ENCODE assay signal across 24 cellular contexts in the genomic region with DNA sequence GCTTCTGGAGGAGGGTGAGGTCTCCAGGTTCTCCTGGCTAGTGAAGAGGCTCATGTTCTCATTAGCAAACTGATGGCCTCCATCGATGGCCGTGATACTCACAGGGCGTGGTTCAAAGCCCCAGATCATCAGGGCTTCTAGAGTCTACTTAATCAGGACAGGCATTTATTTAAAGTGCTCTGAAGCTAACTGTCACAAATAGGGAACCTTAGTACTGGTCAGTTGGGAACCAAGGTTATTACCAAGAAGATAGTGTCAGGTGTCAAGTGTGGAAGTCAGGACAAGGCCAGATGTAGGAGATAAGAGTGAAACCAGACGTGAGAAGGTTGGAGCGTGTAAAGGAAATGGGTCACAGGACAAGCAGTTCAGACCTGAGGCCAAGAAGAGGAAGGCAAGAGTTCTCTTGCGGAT. TPM values are rescaled to one million over a fixed set of nuclear protein-coding genes. Genes with fewer than 3 reads are reported as not detected.
DNase-seq lines count a peak whose midpoint lies in the region; ATAC-seq and TF ChIP-seq lines count a peak whose summit lies in the region.
"Had no signal": no experiment of that assay in that cellular context is flagged by ENCODE, and none has a peak within 500 bp of the region (broad histone marks: within the 10 kb centered on the region; RNA-seq: fewer than 3 reads in every experiment).

No MANE protein-coding gene starts in this region.

- H3K4me1 ChIP-seq in GM23248 (ENCODE audit: insufficient read depth) (peaks cover 21% of the 10 kb centered on the region), PC-9 (replicated peaks; ENCODE audit: insufficient read depth) (peaks cover 12% of the 10 kb centered on the region)

- H3K36me3 Mint-ChIP-seq in stimulated activated memory B cell treated with anti-CD40 and anti-IgM and Interleukin-4, amounts not matched to agents 10 μg/mL and 1 μg/mL and 100 μg/mL, for 72 hours, result peaks cover 24% of the 10 kb centered on the region

- 74 to 77% methylated on average over 6 of the region's 6 CpGs for WGBS in GM23248 (ENCODE audit: low coverage in 1 of 2, low lambda C conversion rate in 2 of 2, missing lambda C conversion rate in 2 of 2), 2 experiments

- H4K20me1 ChIP-seq in GM23248 (ENCODE audit: insufficient read depth) (no peaks in the 10 kb centered on the region), PC-9 (ENCODE audit: insufficient read depth) (no peaks in the 10 kb centered on the region)
- H4K20me1 ChIP-seq: BLaER1 treated with 17β-estradiol and CSF1 and Interleukin-3, amounts not matched to agents 10 nM and 100 nM had no signal

- H3K4me2 ChIP-seq in GM23248 (ENCODE audit: unreplicated experiment) (peak overlapping the region; percentile 63), PC-9 (peak overlapping the region; percentile 51)
- H3K4me2 ChIP-seq: BLaER1 treated with 17β-estradiol and CSF1 and Interleukin-3, amounts not matched to agents 10 nM and 100 nM had no signal

- intact Hi-C loops in PC-9 (cut with micrococcal nuclease; ENCODE audit: unreplicated experiment), result no loop called here

- H3F3A ChIP-seq in GM23248 (ENCODE audit: insufficient read depth) (peaks cover 17% of the 10 kb centered on the region), PC-9 (ENCODE audit: insufficient read depth, low read depth) (peaks cover 9% of the 10 kb centered on the region; the same call in 1 of the 2 replicates)

- in situ Hi-C loops in GM23248 (cut with MboI), result no loop called here

- CTCF ChIA-PET in PC-9 (lab: Charles Lee), result no interaction called here

- POLR2A ChIA-PET in PC-9 (lab: Charles Lee; ENCODE audit: unreplicated experiment), result no interaction called here

- no peak overlapping the region for H2AFZ ChIP-seq in GM23248
- H2AFZ ChIP-seq in PC-9, result no peak overlapping the region

- H3K9me2 ChIP-seq in GM23248 (ENCODE audit: insufficient read depth) (no peaks in the 10 kb centered on the region), PC-9 (ENCODE audit: insufficient read depth) (no peaks in the 10 kb centered on the region)

- no peak overlapping the region for H3K4me3 ChIP-seq in GM23248
- no peak overlapping the region for H3K4me3 ChIP-seq in PC-9
- H3K4me3 ChIP-seq: BLaER1 treated with 17β-estradiol and CSF1 and Interleukin-3, amounts not matched to agents 10 nM and 100 nM; left lung; spleen had no signal

- BruUV-seq in PC-9 (replicated peaks; lab: Mats Ljungman, UMichigan), result no TSS peak

- DNase-seq in GM23248, result no peak
- DNase-seq in PC-9, result peak in 1 of 2 experiments; percentile 40
- no peak for DNase-seq in epithelial cell of prostate (ENCODE audit: low read depth, low spot score)
- DNase-seq in epidermal melanocyte (ENCODE audit: insufficient read length, low spot score), result no peak
- DNase-seq in activated gamma-delta T cell (lab: John Stamatoyannopoulos, UW), result no peak
- no peak for DNase-seq in NCI-H524 treated with DMSO at 0.1 percent for 48 hours (lab: John Stamatoyannopoulos, UW)
- DNase-seq: activated CD4-positive, alpha-beta T cell treated with anti-CD3 and anti-CD28 coated beads, Interleukin-2, amount 50 U/mL, for 1 hour; activated CD8-positive, alpha-beta memory T cell treated with anti-CD3 and anti-CD28 coated beads, Interleukin-2, amount 10 ng/mL, durations not matched to agents 7 days and 5 days; activated naive CD4-positive, alpha-beta T cell treated with anti-CD3 and anti-CD28 coated beads for 36 hours; DMS153; left lung; mesenchymal stem cell; NCI-H2107; NCI-H345; NCI-H748 treated with DMSO at 0.1 percent for 48 hours; right cardiac atrium; spleen; stimulated activated CD4-positive, alpha-beta T cell treated with anti-CD3 and anti-CD28 coated beads, Interleukin-2, amount 100 ng/mL, for 24 hours; stimulated activated CD8-positive, alpha-beta memory T cell treated with anti-CD3 and anti-CD28 coated beads, Interleukin-4, amount 100 ng/mL, for 48 hours; T-helper 9 cell; trophoblast cell had no signal

- H3K9ac ChIP-seq in GM23248, result no peak overlapping the region
- H3K9ac ChIP-seq: BLaER1 treated with 17β-estradiol and CSF1 and Interleukin-3, amounts not matched to agents 10 nM and 100 nM had no signal

- no peak for TF ChIP-seq CTCF in PC-9 (conservative IDR thresholded peaks at IDR 0.05)

- H3K4me1 Mint-ChIP-seq in stimulated activated memory B cell treated with anti-CD40 and anti-IgM and Interleukin-4, amounts not matched to agents 10 μg/mL and 1 μg/mL and 100 μg/mL, for 72 hours, result peaks cover 23% of the 10 kb centered on the region

- peak overlapping the region; percentile 67 for H3K27ac Mint-ChIP-seq in stimulated activated memory B cell treated with anti-CD40 and anti-IgM and Interleukin-4, amounts not matched to agents 10 μg/mL and 1 μg/mL and 100 μg/mL, for 72 hours
- H3K27ac Mint-ChIP-seq: activated naive CD4-positive, alpha-beta T cell treated with anti-CD3 and anti-CD28 coated beads for 36 hours had no signal

- H3K27me3 ChIP-seq in GM23248 (replicated peaks; ENCODE audit: insufficient read depth) (no peaks in the 10 kb centered on the region), PC-9 (ENCODE audit: insufficient read depth, low read depth) (no peaks in the 10 kb centered on the region)
- H3K27me3 ChIP-seq: BLaER1 treated with 17β-estradiol and CSF1 and Interleukin-3, amounts not matched to agents 10 nM and 100 nM; brain microvascular endothelial cell; left lung; spleen had no signal

- no peaks in the 10 kb centered on the region for H3K9me3 ChIP-seq in GM23248 (ENCODE audit: low read depth)
- H3K9me3 ChIP-seq in PC-9 (ENCODE audit: insufficient read depth, low read depth), result no peaks in the 10 kb centered on the region

- H3K27me3 Mint-ChIP-seq in stimulated activated memory B cell treated with anti-CD40 and anti-IgM and Interleukin-4, amounts not matched to agents 10 μg/mL and 1 μg/mL and 100 μg/mL, for 72 hours, result no peaks in the 10 kb centered on the region
- H3K27me3 Mint-ChIP-seq: activated CD8-positive, alpha-beta memory T cell treated with anti-CD3 and anti-CD28 coated beads, Interleukin-2, amount 10 ng/mL, durations not matched to agents 7 days and 5 days had no signal

- no peaks in the 10 kb centered on the region for H3K9me3 Mint-ChIP-seq in stimulated activated memory B cell treated with anti-CD40 and anti-IgM and Interleukin-4, amounts not matched to agents 10 μg/mL and 1 μg/mL and 100 μg/mL, for 72 hours

- ATAC-seq in stimulated activated memory B cell treated with anti-CD40 and anti-IgM and Interleukin-4, amounts not matched to agents 10 μg/mL and 1 μg/mL and 100 μg/mL, for 72 hours, result peak; percentile 75
- ATAC-seq: activated CD8-positive, alpha-beta memory T cell treated with anti-CD3 and anti-CD28 coated beads, Interleukin-2, amount 10 ng/mL, durations not matched to agents 7 days and 5 days; left lung; right cardiac atrium had no signal

- no peaks in the 10 kb centered on the region for H3K79me2 ChIP-seq in GM23248 (ENCODE audit: insufficient read depth)
- no peaks in the 10 kb centered on the region for H3K79me2 ChIP-seq in PC-9 (ENCODE audit: low read depth)

- no peaks in the 10 kb centered on the region for H3K36me3 ChIP-seq in GM23248 (ENCODE audit: low read depth)
- H3K36me3 ChIP-seq in PC-9 (ENCODE audit: low read depth), result no peaks in the 10 kb centered on the region
- H3K36me3 ChIP-seq: brain microvascular endothelial cell, left lung had no signal

- H3K4me3 Mint-ChIP-seq in stimulated activated memory B cell treated with anti-CD40 and anti-IgM and Interleukin-4, amounts not matched to agents 10 μg/mL and 1 μg/mL and 100 μg/mL, for 72 hours, result no peak overlapping the region
- H3K4me3 Mint-ChIP-seq: activated CD8-positive, alpha-beta memory T cell treated with anti-CD3 and anti-CD28 coated beads, Interleukin-2, amount 10 ng/mL, durations not matched to agents 7 days and 5 days; activated naive CD4-positive, alpha-beta T cell treated with anti-CD3 and anti-CD28 coated beads for 36 hours had no signal

- H3K27ac ChIP-seq in GM23248 (0 out of 2 replicates have a peak overlapping the region, but pooled peaks have one; percentile 5), PC-9 (peak overlapping the region; percentile 50), epithelial cell of prostate (peak overlapping the region; percentile 48)
- H3K27ac ChIP-seq: BLaER1 treated with 17β-estradiol and CSF1 and Interleukin-3, amounts not matched to agents 10 nM and 100 nM; brain microvascular endothelial cell; left lung; spleen had no signal

RNA-seq across cellular contexts. Expression of gene PIGL, which starts 56.9 kb away (rescaled TPM):
- total RNA-seq in GM23248 (2014; rRNA removed; shearing (Covaris generic)), result 10.9 and 12.6 TPM in 2 replicates
- polyA plus RNA-seq in GM23248 (2016; fragmentation: Nextera tagmentation; extraction: Ambion mirVana), result 13.3 and 15.4 TPM in 2 replicates
- total RNA-seq in PC-9 (2021), result 59.2 and 71.8 TPM in 2 replicates

RNA-seq across cellular contexts. Expression of gene NCOR1, which starts 58.6 kb away (rescaled TPM):
- 50.6 and 78.9 TPM in 2 replicates for total RNA-seq in GM23248 (2014; rRNA removed; shearing (Covaris generic))
- 84.9 and 95.7 TPM in 2 replicates for polyA plus RNA-seq in GM23248 (2016; fragmentation: Nextera tagmentation; extraction: Ambion mirVana)
- 139 and 171 TPM in 2 replicates for total RNA-seq in PC-9 (2021)
